ENCODE assay signal across 27 cellular contexts in the genomic region with DNA sequence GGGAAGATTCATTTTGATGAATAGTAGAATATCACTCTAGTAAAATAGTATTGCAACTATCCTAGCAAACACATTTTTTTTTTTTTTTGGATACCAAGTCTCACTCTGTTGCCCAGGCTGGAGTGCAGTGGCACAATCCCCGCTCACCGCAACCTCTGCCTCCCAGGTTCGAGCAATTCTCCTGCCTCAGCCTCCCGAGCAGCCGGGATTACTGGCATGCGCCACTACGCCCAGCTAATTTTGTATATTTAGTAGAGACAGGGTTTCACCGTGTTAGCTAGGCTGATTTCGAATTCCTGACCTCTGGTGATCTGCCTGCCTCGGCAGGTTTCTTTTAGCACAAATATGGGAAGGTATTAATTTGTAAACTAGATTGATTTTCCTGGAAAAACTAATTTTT. TPM values are rescaled to one million over a fixed set of nuclear protein-coding genes. Genes with fewer than 3 reads are reported as not detected.
A peak's percentile ranks its signal among the peaks of the same experiment; 100 is the strongest.
DNase-seq lines count a peak whose midpoint lies in the region; ATAC-seq, FAIRE-seq and TF ChIP-seq lines count a peak whose summit lies in the region.
"Had no signal": no experiment of that assay in that cellular context is flagged by ENCODE, and none has a peak within 500 bp of the region (broad histone marks: within the 10 kb centered on the region; RNA-seq: fewer than 3 reads in every experiment).

No MANE protein-coding gene starts in this region.

- DNase-seq in right lobe of liver (no peak), HepG2 (ENCODE audit: low spot score) (no peak), esophagus squamous epithelium (lab: John Stamatoyannopoulos, UW) (no peak), type B pancreatic cell (ENCODE audit: extremely low spot score, unreplicated experiment) (no peak), PC-9 (no peak)
- DNase-seq: 8988T; ACHN; BE2C; C1 segment of cervical spinal cord; CD4-positive, alpha-beta memory T cell; CD4-positive, CD25-positive, alpha-beta regulatory T cell; CD8-positive, alpha-beta memory T cell; COR-L47; DMS 273 treated with DMSO at 0.1 percent for 48 hours; DMS153; DMS53; DMS79; DND-41; EL; GDM1 had no signal

- intact Hi-C loops in right lobe of liver (cut with DNase I): no loop called here
- intact Hi-C loops in HepG2 (cut with micrococcal nuclease; ENCODE audit: unreplicated experiment): no loop called here
- intact Hi-C loops in esophagus squamous epithelium (cut with DNase I): no loop called here
- intact Hi-C loops in PC-9 (cut with micrococcal nuclease; ENCODE audit: unreplicated experiment): loop anchor here (10.0 kb wide), 1 partner anchor 936 kb away; no protein-coding TSS in a partner anchor

- H3K4me2 ChIP-seq in HepG2 (ENCODE audit: low read depth, low read length) (no peak overlapping the region), PC-9 (no peak overlapping the region)
- H3K4me2 ChIP-seq: BLaER1 had no signal

- H3K9me2 ChIP-seq in PC-9 (ENCODE audit: insufficient read depth): no peaks in the 10 kb centered on the region

- H2AFZ ChIP-seq in HepG2 (ENCODE audit: low read length): no peak overlapping the region
- H2AFZ ChIP-seq in PC-9: no peak overlapping the region

- H3K9ac ChIP-seq in HepG2 (ENCODE audit: insufficient read depth, low read depth, low read length): no peak overlapping the region
- H3K9ac ChIP-seq: BLaER1 had no signal

- in situ Hi-C loops in HepG2 (cut with HindIII; ENCODE audit: extremely low pct_ligation_motif_present, low pct_unique_long_range_greater_than_20kb): no loop called here

- peak overlapping the region; percentile 74 for H3K27ac Mint-ChIP-seq in type B pancreatic cell
- H3K27ac Mint-ChIP-seq: CD4-positive, CD25-positive, alpha-beta regulatory T cell; CD8-positive, alpha-beta memory T cell had no signal

- peaks cover 15% of the 10 kb centered on the region for H3K4me1 Mint-ChIP-seq in type B pancreatic cell (ENCODE audit: unreplicated experiment)
- H3K4me1 Mint-ChIP-seq: CD14-positive monocyte; CD4-positive, alpha-beta memory T cell; CD4-positive, CD25-positive, alpha-beta regulatory T cell; CD8-positive, alpha-beta memory T cell had no signal

- no peaks in the 10 kb centered on the region for H3K9me3 Mint-ChIP-seq in type B pancreatic cell
- H3K9me3 Mint-ChIP-seq: CD14-positive monocyte had no signal

- TF ChIP-seq EP300 in HepG2 (IDR thresholded peaks at IDR 0.05; ENCODE audit: low read depth in 2 of 2, low read length in 2 of 2): no peak
- TF ChIP-seq EP300 in HepG2 (CRISPR knock-in tag; IDR thresholded peaks at IDR 0.05; ENCODE audit: borderline replicate concordance): no peak

- H4K20me1 ChIP-seq in HepG2 (ENCODE audit: insufficient read depth, low read length): no peaks in the 10 kb centered on the region
- no peaks in the 10 kb centered on the region for H4K20me1 ChIP-seq in PC-9 (ENCODE audit: insufficient read depth)

- H3K79me2 ChIP-seq in HepG2 (ENCODE audit: insufficient read depth, low read length): no peaks in the 10 kb centered on the region
- peaks cover 3% of the 10 kb centered on the region; the same call in 1 of the 2 replicates for H3K79me2 ChIP-seq in PC-9 (ENCODE audit: low read depth)

- peaks cover 45% of the 10 kb centered on the region for H3K36me3 Mint-ChIP-seq in type B pancreatic cell
- H3K36me3 Mint-ChIP-seq: CD4-positive, alpha-beta memory T cell; CD4-positive, CD25-positive, alpha-beta regulatory T cell had no signal

- CTCF ChIA-PET in HepG2 (lab: Yijun Ruan, JAX; ENCODE audit: low intra/inter-chr PET ratio, low total read pairs) (no interaction called here), PC-9 (lab: Charles Lee) (no interaction called here)

- TF ChIP-seq POLR2A in right lobe of liver (IDR thresholded peaks at IDR 0.05) (no peak), HepG2 (IDR thresholded peaks at IDR 0.05; ENCODE audit: insufficient read depth in 1 of 2, low read depth in 2 of 2, low read length in 2 of 2) (no peak), esophagus squamous epithelium (IDR thresholded peaks at IDR 0.05) (no peak)

- ATAC-seq in right lobe of liver (no peak), HepG2 (no peak), GM21447 (IDR thresholded peaks at IDR 0.05; ENCODE audit: unreplicated experiment) (no peak)
- ATAC-seq: GM12878 had no signal

- no TSS peak for BruUV-seq in HepG2 (replicated peaks; lab: Mats Ljungman, UMichigan)
- no TSS peak for BruUV-seq in PC-9 (replicated peaks; lab: Mats Ljungman, UMichigan)

- H3K4me3 Mint-ChIP-seq in type B pancreatic cell: no peak overlapping the region
- H3K4me3 Mint-ChIP-seq: CD14-positive monocyte; CD4-positive, alpha-beta memory T cell; CD4-positive, CD25-positive, alpha-beta regulatory T cell; CD8-positive, alpha-beta memory T cell had no signal

- peaks cover 0 to 8% (median under 1%) of the 10 kb centered on the region in 4 donors for H3K4me1 ChIP-seq in right lobe of liver
- H3K4me1 ChIP-seq in HepG2 (ENCODE audit: insufficient read depth, low read length): peaks cover 29% of the 10 kb centered on the region
- H3K4me1 ChIP-seq in esophagus squamous epithelium: peaks cover 0 to 49% (median 0%) of the 10 kb centered on the region in 3 donors
- H3K4me1 ChIP-seq in PC-9 (replicated peaks; ENCODE audit: insufficient read depth): peaks cover 4% of the 10 kb centered on the region

- no peak overlapping the region for H3K4me3 ChIP-seq in right lobe of liver
- H3K4me3 ChIP-seq in HepG2 (replicated peaks in 1 of 3; ENCODE audit: insufficient read depth in 1 of 3, low read depth in 2 of 3, low read length in 3 of 3): no peak overlapping the region
- H3K4me3 ChIP-seq in esophagus squamous epithelium: no peak overlapping the region
- no peak overlapping the region for H3K4me3 ChIP-seq in PC-9
- H3K4me3 ChIP-seq: BLaER1, GM12878 had no signal

- 75% methylated on average over 10 of the region's 10 CpGs for WGBS in right lobe of liver (ENCODE audit: insufficient coverage, low coverage, low lambda C conversion rate, missing lambda C conversion rate)
- WGBS in HepG2 (ENCODE audit: low lambda C conversion rate): 96% methylated on average over 10 of the region's 10 CpGs
- WGBS in esophagus squamous epithelium, 2 donors: 83 to 97% methylated on average over 10 of the region's 10 CpGs

- H3K27ac ChIP-seq in right lobe of liver (peak overlapping the region in 2 of 3 donors; percentile 4 to 49), HepG2 (ENCODE audit: extremely low read length, insufficient read depth, low read length) (no peak overlapping the region), esophagus squamous epithelium (peak overlapping the region in 3 of 4 donors; percentile 17 to 37 (median 20)), PC-9 (no peak overlapping the region)
- H3K27ac ChIP-seq: BLaER1 had no signal

- H3K27me3 Mint-ChIP-seq in type B pancreatic cell: no peaks in the 10 kb centered on the region
- H3K27me3 Mint-ChIP-seq: CD4-positive, alpha-beta memory T cell; CD4-positive, CD25-positive, alpha-beta regulatory T cell; CD8-positive, alpha-beta memory T cell had no signal

- no peaks in the 10 kb centered on the region for H3K9me3 ChIP-seq in right lobe of liver
- no peaks in the 10 kb centered on the region for H3K9me3 ChIP-seq in HepG2 (ENCODE audit: low read length)
- H3K9me3 ChIP-seq in esophagus squamous epithelium: no peaks in the 10 kb centered on the region
- 0 out of 2 replicates have a peak, but pooled peaks cover 3% of the 10 kb centered on the region for H3K9me3 ChIP-seq in PC-9 (ENCODE audit: insufficient read depth, low read depth)
- H3K9me3 ChIP-seq: BE2C, BLaER1 had no signal

- H3K27me3 ChIP-seq in right lobe of liver (no peaks in the 10 kb centered on the region), HepG2 (ENCODE audit: control insufficient read depth in 1 of 2, insufficient read depth in 2 of 2, low read length in 2 of 2) (no peaks in the 10 kb centered on the region), esophagus squamous epithelium (no peaks in the 10 kb centered on the region), PC-9 (ENCODE audit: insufficient read depth, low read depth) (no peaks in the 10 kb centered on the region)
- H3K27me3 ChIP-seq: BE2C, BLaER1 had no signal

- no peak for TF ChIP-seq RAD21 in HepG2 (CRISPR knock-in tag; IDR thresholded peaks at IDR 0.05)

- no peak for FAIRE-seq in HepG2 (lab: Jason Lieb, UNC)
- FAIRE-seq: A204.1, GM12878, GM12892, GM18507 had no signal

- H3K36me3 ChIP-seq in right lobe of liver (peaks cover 0 to 8% (median 2%) of the 10 kb centered on the region in 4 donors), HepG2 (replicated peaks in 1 of 2; ENCODE audit: control insufficient read depth in 1 of 2, insufficient read depth in 2 of 2, low read length in 2 of 2) (peaks cover 2 to 47% of the 10 kb centered on the region in 2 experiments), esophagus squamous epithelium (peaks cover 0 to 80% (median 5%) of the 10 kb centered on the region in 3 donors), PC-9 (ENCODE audit: low read depth) (peaks cover 20% of the 10 kb centered on the region)

- H3F3A ChIP-seq in PC-9 (ENCODE audit: insufficient read depth, low read depth): no peaks in the 10 kb centered on the region

- POLR2A ChIA-PET in HepG2 (lab: Yijun Ruan, JAX): no interaction called here
- POLR2A ChIA-PET in PC-9 (lab: Charles Lee; ENCODE audit: unreplicated experiment): no interaction called here

- TF ChIP-seq CTCF in right lobe of liver (IDR thresholded peaks at IDR 0.05): no peak
- TF ChIP-seq CTCF in HepG2 (CRISPR knock-in tag; IDR thresholded peaks at IDR 0.05): no peak
- no peak for TF ChIP-seq CTCF in esophagus squamous epithelium (IDR thresholded peaks at IDR 0.05)
- TF ChIP-seq CTCF in type B pancreatic cell (conservative IDR thresholded peaks at IDR 0.05): no peak
- TF ChIP-seq CTCF in PC-9 (conservative IDR thresholded peaks at IDR 0.05): no peak

RNA-seq across cellular contexts. Expression of gene KCTD3, which starts 33.8 kb away (rescaled TPM):
- total RNA-seq in right lobe of liver: 10 to 100 TPM; 33.0 to 43.5 (median 39.3) TPM
- 68.1 and 101 TPM in 2 replicates for total RNA-seq in HepG2 (2016; rRNA removed; fragmentation: Illumina TruSeq; extraction: Trizol)
- 21.1 and 25.6 TPM in 2 replicates for total RNA-seq in HepG2 (2016; cell fraction: cytosol; rRNA removed; fragmentation: Illumina TruSeq; extraction: Trizol; ENCODE audit: low read depth)
- total RNA-seq in HepG2 (2016; cell fraction: insoluble cytoplasmic fraction; rRNA removed; fragmentation: Illumina TruSeq; extraction: Trizol): 62.7 and 95.7 TPM in 2 replicates
- 67.6 and 75.5 TPM in 2 replicates for total RNA-seq in HepG2 (2016; cell fraction: membrane; rRNA removed; fragmentation: Illumina TruSeq; extraction: Trizol)
- 61.8 and 68.8 TPM in 2 replicates for total RNA-seq in HepG2 (2016; cell fraction: nucleus; rRNA removed; fragmentation: Illumina TruSeq; extraction: Trizol)
- 42.1 and 49.8 TPM in 2 replicates for polyA plus RNA-seq in HepG2 (2011; rRNA removed)
- 28.9 and 30.6 TPM in 2 replicates for polyA plus RNA-seq in HepG2 (2011; cell fraction: cytosol; rRNA removed)
- 39.0 and 39.4 TPM in 2 replicates for polyA plus RNA-seq in HepG2 (2011; cell fraction: nucleus; rRNA removed)
- polyA plus RNA-seq in HepG2 (2012): 26.8 and 35.9 TPM in 2 replicates
- polyA plus RNA-seq in HepG2 (2016; cell fraction: cytosol; fragmentation: Illumina TruSeq; extraction: Trizol; ENCODE audit: low read depth): 9.7 and 10.6 TPM in 2 replicates
- polyA plus RNA-seq in HepG2 (2016; cell fraction: insoluble cytoplasmic fraction; fragmentation: Illumina TruSeq; extraction: Trizol; ENCODE audit: low read depth): 81.8 and 89.6 TPM in 2 replicates
- polyA plus RNA-seq in HepG2 (2016; cell fraction: membrane; fragmentation: Illumina TruSeq; extraction: Trizol; ENCODE audit: low read depth): 32.1 and 35.4 TPM in 2 replicates
- 79.5 and 81.4 TPM in 2 replicates for polyA plus RNA-seq in HepG2 (2016; cell fraction: nucleus; fragmentation: Illumina TruSeq; extraction: Trizol; ENCODE audit: insufficient read depth, low read depth)
- 59.2 and 101 TPM in 2 replicates for polyA minus RNA-seq in HepG2 (2011; rRNA and poly(A)+ RNA removed; ENCODE audit: low replicate concordance)
- 37.6 and 40.1 TPM in 2 replicates for polyA minus RNA-seq in HepG2 (2011; cell fraction: cytosol; rRNA and poly(A)+ RNA removed)
- polyA minus RNA-seq in HepG2 (2011; cell fraction: nucleus; rRNA and poly(A)+ RNA removed): 82.1 and 91.3 TPM in 2 replicates
- total RNA-seq in esophagus squamous epithelium: 10 to 100 TPM; 43.4 to 76.1 (median 44.9) TPM
- total RNA-seq in type B pancreatic cell (ENCODE audit: low replicate concordance): 53.7 and 66.8 TPM in 2 replicates
- 46.4 and 53.6 TPM in 2 replicates for total RNA-seq in PC-9 (2021)

Comparison
In these comparisons a context has a peak if more than half of its experiments do, and no peak if none do; other contexts are left out.
1. H3K27ac ChIP-seq: peak in right lobe of liver (2 of 3) and esophagus squamous epithelium (3 of 4); none in HepG2 (single experiment) and PC-9 (single experiment).